Comparison of ENCODE assay signal across 20 cellular contexts in the genomic region with DNA sequence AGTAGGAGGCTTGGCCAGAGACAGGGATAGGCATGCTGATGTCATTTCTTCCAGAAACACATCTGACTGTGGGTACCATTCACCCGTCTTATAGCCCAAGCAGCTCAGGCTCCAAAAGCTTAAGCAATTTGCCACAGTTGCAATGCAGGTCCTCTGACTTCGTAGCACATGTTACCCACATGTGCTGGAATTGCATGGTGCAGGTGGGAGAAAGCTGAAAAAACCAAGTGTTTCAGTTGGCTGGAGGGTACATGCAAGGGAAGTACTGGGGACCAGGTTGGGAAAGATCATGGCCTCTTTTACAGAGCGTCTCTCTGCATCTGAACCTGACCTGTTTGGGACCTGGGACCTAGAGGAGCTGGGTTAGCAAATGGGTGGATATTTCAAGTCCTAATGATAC. TPM values are rescaled to one million over a fixed set of nuclear protein-coding genes. Genes with fewer than 3 reads are reported as not detected.
A peak's percentile ranks its signal among the peaks of the same experiment; 100 is the strongest.
DNase-seq lines count a peak whose midpoint lies in the region; ATAC-seq, FAIRE-seq and TF ChIP-seq lines count a peak whose summit lies in the region.
"Had no signal": no experiment of that assay in that cellular context is flagged by ENCODE, and none has a peak within 500 bp of the region (broad histone marks: within the 10 kb centered on the region; RNA-seq: fewer than 3 reads in every experiment).

No MANE protein-coding gene starts in this region.

- H3K4me1 ChIP-seq in ascending aorta = no peaks in the 10 kb centered on the region
- H3K4me1 ChIP-seq: BE2C, SJSA1 had no signal

- intact Hi-C loops in activated B cell treated with CpG ODN at 0.5 μM for 24 hours (cut with micrococcal nuclease) (no loop called here), ascending aorta (cut with DNase I) (no loop called here)

- no peak overlapping the region for H3K4me3 Mint-ChIP-seq in activated naive CD8-positive, alpha-beta T cell treated with anti-CD3 and anti-CD28 coated beads, Interleukin-2, amount 10 ng/mL, durations not matched to agents 7 days and 5 days
- no peak overlapping the region for H3K4me3 Mint-ChIP-seq in activated naive CD8-positive, alpha-beta T cell treated with anti-CD3 and anti-CD28 coated beads for 36 hours
- no peak overlapping the region for H3K4me3 Mint-ChIP-seq in activated B cell treated with CpG ODN at 0.5 μM for 24 hours
- H3K4me3 Mint-ChIP-seq in naive B cell = peak overlapping the region in 6 of 8 donors; percentile 45 to 87 (median 79)

- H3K36me3 Mint-ChIP-seq in activated naive CD8-positive, alpha-beta T cell treated with anti-CD3 and anti-CD28 coated beads, Interleukin-2, amount 10 ng/mL, durations not matched to agents 7 days and 5 days = peaks cover 11% of the 10 kb centered on the region
- H3K36me3 Mint-ChIP-seq in activated naive CD8-positive, alpha-beta T cell treated with anti-CD3 and anti-CD28 coated beads for 36 hours = peaks cover 7% of the 10 kb centered on the region
- H3K36me3 Mint-ChIP-seq in activated B cell treated with CpG ODN at 0.5 μM for 24 hours (ENCODE audit: low read depth) = no peaks in the 10 kb centered on the region
- H3K36me3 Mint-ChIP-seq in naive B cell = no peaks in the 10 kb centered on the region

- no peaks in the 10 kb centered on the region for H3K27me3 Mint-ChIP-seq in activated naive CD8-positive, alpha-beta T cell treated with anti-CD3 and anti-CD28 coated beads, Interleukin-2, amount 10 ng/mL, durations not matched to agents 7 days and 5 days
- no peaks in the 10 kb centered on the region for H3K27me3 Mint-ChIP-seq in activated naive CD8-positive, alpha-beta T cell treated with anti-CD3 and anti-CD28 coated beads for 36 hours
- H3K27me3 Mint-ChIP-seq in activated B cell treated with CpG ODN at 0.5 μM for 24 hours = no peaks in the 10 kb centered on the region
- no peaks in the 10 kb centered on the region for H3K27me3 Mint-ChIP-seq in naive B cell

- H3K27ac Mint-ChIP-seq in activated naive CD8-positive, alpha-beta T cell treated with anti-CD3 and anti-CD28 coated beads, Interleukin-2, amount 10 ng/mL, durations not matched to agents 7 days and 5 days = peak overlapping the region; percentile 80
- no peak overlapping the region for H3K27ac Mint-ChIP-seq in activated naive CD8-positive, alpha-beta T cell treated with anti-CD3 and anti-CD28 coated beads for 36 hours
- peak overlapping the region; percentile 79 for H3K27ac Mint-ChIP-seq in activated B cell treated with CpG ODN at 0.5 μM for 24 hours
- peak overlapping the region; percentile 67 to 96 (median 90) for H3K27ac Mint-ChIP-seq in naive B cell

- H3K27ac ChIP-seq in ascending aorta = no peak overlapping the region
- H3K27ac ChIP-seq: 22Rv1, HL-60, PC-9, SJSA1 had no signal

- FAIRE-seq in GM12891 (lab: Jason Lieb, UNC) = no peak
- no peak for FAIRE-seq in RCC 7860 (lab: Jason Lieb, UNC)
- FAIRE-seq: HTR-8/SVneo, K562 had no signal

- no peak for TF ChIP-seq POLR2A in GM12891 (IDR thresholded peaks at IDR 0.05; ENCODE audit: low read depth, low read length)

- no peaks in the 10 kb centered on the region for H3K9me3 Mint-ChIP-seq in activated naive CD8-positive, alpha-beta T cell treated with anti-CD3 and anti-CD28 coated beads, Interleukin-2, amount 10 ng/mL, durations not matched to agents 7 days and 5 days
- H3K9me3 Mint-ChIP-seq in activated naive CD8-positive, alpha-beta T cell treated with anti-CD3 and anti-CD28 coated beads for 36 hours = peaks cover 5% of the 10 kb centered on the region
- H3K9me3 Mint-ChIP-seq in activated B cell treated with CpG ODN at 0.5 μM for 24 hours (peaks cover 3% of the 10 kb centered on the region), naive B cell (peaks cover 0 to 3% (median 0%) of the 10 kb centered on the region in 7 donors)

- no peak for ATAC-seq in activated naive CD8-positive, alpha-beta T cell treated with anti-CD3 and anti-CD28 coated beads, Interleukin-2, amount 10 ng/mL, durations not matched to agents 7 days and 5 days (ENCODE audit: low read depth)
- no peak for ATAC-seq in activated B cell treated with CpG ODN at 0.5 μM for 24 hours (ENCODE audit: low read depth)
- ATAC-seq in naive B cell (ENCODE audit: low read depth in 2 of 2) = no peak
- ATAC-seq: K562 had no signal

- POLR2A ChIA-PET in activated naive CD8-positive, alpha-beta T cell treated with anti-CD3 and anti-CD28 coated beads, Interleukin-2, amount 10 ng/mL, durations not matched to agents 7 days and 5 days (lab: Charles Lee) = interaction anchor here (0.9 to 2.0 kb wide), 5 partner anchors 22 to 49 kb away, joined by 4 to 5 read pairs (median 5); no protein-coding TSS in a partner anchor
- POLR2A ChIA-PET in activated B cell treated with CpG ODN at 0.5 μM for 24 hours (lab: Charles Lee) = interaction anchor here (0.6 to 4.0 kb wide), 4 partner anchors 13 to 46 kb away, joined by 3 to 19 read pairs (median 6); partner anchors contain the start of gene TTC39C

- H3K4me3 ChIP-seq in ascending aorta = no peak overlapping the region
- H3K4me3 ChIP-seq: K562, PC-9, SJSA1 had no signal

- CTCF ChIA-PET in activated B cell treated with CpG ODN at 0.5 μM for 24 hours (lab: Charles Lee) = no interaction called here

- no peak for TF ChIP-seq CTCF in activated B cell treated with CpG ODN at 0.5 μM for 24 hours (IDR thresholded peaks at IDR 0.05)
- no peak for TF ChIP-seq CTCF in ascending aorta (IDR thresholded peaks at IDR 0.05)

- H3K36me3 ChIP-seq in ascending aorta = no peaks in the 10 kb centered on the region
- H3K36me3 ChIP-seq: BE2C, SJSA1 had no signal

- DNase-seq in activated naive CD8-positive, alpha-beta T cell treated with anti-CD3 and anti-CD28 coated beads, Interleukin-2, amount 10 ng/mL, durations not matched to agents 7 days and 5 days = no peak
- DNase-seq in activated naive CD8-positive, alpha-beta T cell treated with anti-CD3 and anti-CD28 coated beads for 36 hours = no peak
- no peak for DNase-seq in activated B cell treated with CpG ODN at 0.5 μM for 24 hours
- DNase-seq in naive B cell = no peak
- DNase-seq in NCI-H2196 treated with DMSO at 0.1 percent for 48 hours (lab: John Stamatoyannopoulos, UW; ENCODE audit: unreplicated experiment) = no peak
- no peak for DNase-seq in GM12891 (ENCODE audit: insufficient read length, low spot score)
- no peak for DNase-seq in ascending aorta (ENCODE audit: low spot score in 2 of 2)
- no peak for DNase-seq in RCC 7860 (ENCODE audit: low spot score)
- DNase-seq: BE2C, COR-L47, NCI-H1436, NCI-H2029 treated with DMSO at 0.1 percent for 48 hours, NCI-H2171 treated with DMSO at 0.1 percent for 48 hours, NCI-H748 treated with DMSO at 0.1 percent for 48 hours, PC-9 had no signal

- no peaks in the 10 kb centered on the region for H3K9me3 ChIP-seq in ascending aorta
- H3K9me3 ChIP-seq: BE2C, SJSA1 had no signal

- peaks cover 59% of the 10 kb centered on the region for H3K4me1 Mint-ChIP-seq in activated naive CD8-positive, alpha-beta T cell treated with anti-CD3 and anti-CD28 coated beads, Interleukin-2, amount 10 ng/mL, durations not matched to agents 7 days and 5 days
- H3K4me1 Mint-ChIP-seq in activated naive CD8-positive, alpha-beta T cell treated with anti-CD3 and anti-CD28 coated beads for 36 hours = peaks cover 73% of the 10 kb centered on the region
- H3K4me1 Mint-ChIP-seq in activated B cell treated with CpG ODN at 0.5 μM for 24 hours (peaks cover 87% of the 10 kb centered on the region), naive B cell (peaks cover 65 to 83% (median 80%) of the 10 kb centered on the region in 3 donors)

- H3K27me3 ChIP-seq in ascending aorta = no peaks in the 10 kb centered on the region
- H3K27me3 ChIP-seq: BE2C, SJSA1 had no signal

TF ChIP-seq in GM12891, 5 proteins besides CTCF, POLR2A, EP300 and RAD21:
- no peak for TF ChIP-seq PAX5 (IDR thresholded peaks at IDR 0.05; ENCODE audit: insufficient read depth, low read length, severe bottlenecking)
- TF ChIP-seq POU2F2 (IDR thresholded peaks at IDR 0.05; ENCODE audit: low read depth, low read length) = no peak
- no peak for TF ChIP-seq POLR2AphosphoS5 (IDR thresholded peaks at IDR 0.05; ENCODE audit: low read depth, low read length)
- no peak for TF ChIP-seq SPI1 (IDR thresholded peaks at IDR 0.05; ENCODE audit: low read depth, low read length)
- TF ChIP-seq TAF1 (IDR thresholded peaks at IDR 0.05; ENCODE audit: low read depth, low read length) = no peak

RNA-seq across cellular contexts. Expression of gene TTC39C, which starts 45.9 kb away (rescaled TPM):
- 10 to 100 TPM; 84.0 to 95.1 TPM for total RNA-seq in activated naive CD8-positive, alpha-beta T cell treated with anti-CD3 and anti-CD28 coated beads, Interleukin-2, amount 10 ng/mL, durations not matched to agents 7 days and 5 days
- total RNA-seq in activated naive CD8-positive, alpha-beta T cell treated with anti-CD3 and anti-CD28 coated beads for 36 hours = 10 to 100 TPM; 43.8 to 45.3 TPM
- total RNA-seq in activated B cell treated with CpG ODN at 0.5 μM for 24 hours (60.6 and 68.4 TPM in 2 replicates), ascending aorta (18.2 TPM)
- polyA plus RNA-seq in naive B cell (ENCODE audit: low read depth in 6 of 6) = 10 to 100 TPM; 20.4 to 34.5 (median 24.3) TPM
- 62.5 TPM for polyA plus RNA-seq in GM12891 (2012; ENCODE audit: low read depth, missing spikeins)

Comparison
In these comparisons a context has a peak if more than half of its experiments do, and no peak if none do; other contexts are left out.
1. H3K4me3 Mint-ChIP-seq: peak in naive B cell (6 of 8); none in activated naive CD8-positive, alpha-beta T cell treated with anti-CD3 and anti-CD28 coated beads, Interleukin-2, amount 10 ng/mL, durations not matched to agents 7 days and 5 days (single experiment), activated naive CD8-positive, alpha-beta T cell treated with anti-CD3 and anti-CD28 coated beads for 36 hours (single experiment) and activated B cell treated with CpG ODN at 0.5 μM for 24 hours (single experiment).